Comparison of ENCODE assay signal across 9 cellular contexts in genomic region chr2:207334309-207334630, GRCh38.
DNase-seq lines count a peak whose midpoint lies in the region; ATAC-seq and TF ChIP-seq lines count a peak whose summit lies in the region.
"Had no signal": no experiment of that assay in that cellular context is flagged by ENCODE, and none has a peak within 500 bp of the region (broad histone marks: within the 10 kb centered on the region; RNA-seq: fewer than 3 reads in every experiment).

No MANE protein-coding gene starts in this region.

- H3K4me3 Mint-ChIP-seq in activated T-cell treated with anti-CD3 and anti-CD28 coated beads, Interleukin-2, amount 50 U/mL, for 4 hours = peak overlapping the region; percentile 17

- no peak for TF ChIP-seq CTCF in WI38 (IDR thresholded peaks at IDR 0.05; ENCODE audit: low read depth, low read length)
- no peak for TF ChIP-seq CTCF in left ventricle myocardium inferior (IDR thresholded peaks at IDR 0.05; ENCODE audit: borderline replicate concordance)
- TF ChIP-seq CTCF in thyroid gland (IDR thresholded peaks at IDR 0.05) = no peak

- peak; percentile 3 to 29 for ATAC-seq in activated T-cell treated with anti-CD3 and anti-CD28 coated beads, Interleukin-2, amount 50 U/mL, for 4 hours

- H3K36me3 Mint-ChIP-seq in activated T-cell treated with anti-CD3 and anti-CD28 coated beads, Interleukin-2, amount 50 U/mL, for 4 hours (ENCODE audit: insufficient read depth) = no peaks in the 10 kb centered on the region

- H3K27me3 Mint-ChIP-seq in activated T-cell treated with anti-CD3 and anti-CD28 coated beads, Interleukin-2, amount 50 U/mL, for 4 hours (ENCODE audit: low read depth) = no peaks in the 10 kb centered on the region

- H3K4me3 ChIP-seq in WI38 (ENCODE audit: low read depth, low read length) = peak overlapping the region; percentile 43
- peak overlapping the region; percentile 52 for H3K4me3 ChIP-seq in left ventricle myocardium inferior
- H3K4me3 ChIP-seq in thyroid gland (replicated peaks in 1 of 3) = peak overlapping the region in 1 of 3 donors; percentile 4
- H3K4me3 ChIP-seq: BLaER1 treated with 17β-estradiol and CSF1 and Interleukin-3, amounts not matched to agents 10 nM and 100 nM had no signal

- H3K36me3 ChIP-seq in left ventricle myocardium inferior (no peaks in the 10 kb centered on the region), thyroid gland (no peaks in the 10 kb centered on the region)
- H3K36me3 ChIP-seq: BLaER1 treated with 17β-estradiol and CSF1 and Interleukin-3, amounts not matched to agents 10 nM and 100 nM had no signal

- H3K27ac ChIP-seq in left ventricle myocardium inferior (replicated peaks) (peak overlapping the region; percentile 93), thyroid gland (peak overlapping the region; percentile 38 to 84 (median 83))

- intact Hi-C loops in left ventricle myocardium inferior (cut with micrococcal nuclease) = loop anchor here (10.0 kb wide), 1 partner anchor 169 kb away; the partner anchor contains the start of gene KLF7
- intact Hi-C loops in thyroid gland (cut with DNase I) = no loop called here

- peaks cover 75% of the 10 kb centered on the region for H3K4me1 Mint-ChIP-seq in activated T-cell treated with anti-CD3 and anti-CD28 coated beads, Interleukin-2, amount 50 U/mL, for 4 hours (ENCODE audit: low read depth)

- H3K9me3 Mint-ChIP-seq in activated T-cell treated with anti-CD3 and anti-CD28 coated beads, Interleukin-2, amount 50 U/mL, for 4 hours = no peaks in the 10 kb centered on the region

- TF ChIP-seq POLR2A in thyroid gland (IDR thresholded peaks at IDR 0.05) = no peak

- H3K4me1 ChIP-seq in left ventricle myocardium inferior (peaks cover 67% of the 10 kb centered on the region), thyroid gland (peaks cover 7 to 27% of the 10 kb centered on the region in 2 donors)

- H3K9me3 ChIP-seq in left ventricle myocardium inferior (replicated peaks) (no peaks in the 10 kb centered on the region), thyroid gland (no peaks in the 10 kb centered on the region)
- H3K9me3 ChIP-seq: BLaER1 treated with 17β-estradiol and CSF1 and Interleukin-3, amounts not matched to agents 10 nM and 100 nM had no signal

- WGBS in thyroid gland, 2 donors = 27 to 31% methylated on average over 7 of the region's 7 CpGs

- no peaks in the 10 kb centered on the region for H3K27me3 ChIP-seq in left ventricle myocardium inferior (ENCODE audit: low read depth)
- no peaks in the 10 kb centered on the region for H3K27me3 ChIP-seq in thyroid gland
- H3K27me3 ChIP-seq: BLaER1 treated with 17β-estradiol and CSF1 and Interleukin-3, amounts not matched to agents 10 nM and 100 nM had no signal

- no peak for DNase-seq in activated T-cell treated with anti-CD3 and anti-CD28 coated beads, Interleukin-2, amount 50 U/mL, for 4 hours
- DNase-seq in activated T-cell treated with anti-CD3 and anti-CD28 coated beads for 4 hours = no peak
- no peak for DNase-seq in left ventricle myocardium inferior
- DNase-seq in thyroid gland = no peak
- no peak for DNase-seq in SW 1271 (lab: John Stamatoyannopoulos, UW)
- no peak for DNase-seq in T1000 (lab: John Stamatoyannopoulos, UW)
- DNase-seq in stimulated activated CD4-positive, alpha-beta T cell treated with anti-CD3 and anti-CD28 coated beads, Interleukin-15, amount 100 ng/mL, for 24 hours = no peak
